ENCODE assay signal across 12 cellular contexts in genomic region chr20:50312002-50312681, GRCh38.
DNase-seq lines count a peak whose midpoint lies in the region; ATAC-seq and TF ChIP-seq lines count a peak whose summit lies in the region.
"Had no signal": no experiment of that assay in that cellular context is flagged by ENCODE, and none has a peak within 500 bp of the region (broad histone marks: within the 10 kb centered on the region; RNA-seq: fewer than 3 reads in every experiment).

No MANE protein-coding gene starts in this region.

- H3K27ac ChIP-seq in mammary epithelial cell (ENCODE audit: insufficient read depth, low read depth, low read length) (peak overlapping the region; percentile 50), lower lobe of right lung (peak overlapping the region; percentile 70), skeletal muscle tissue (ENCODE audit: low read depth, low read length) (peak overlapping the region; percentile 59)

- H3K9me3 ChIP-seq in mammary epithelial cell (replicated peaks; ENCODE audit: insufficient read depth, low read length) (no peaks in the 10 kb centered on the region), lower lobe of right lung (no peaks in the 10 kb centered on the region), skeletal muscle tissue (ENCODE audit: control insufficient read depth in 3 of 3, low read length in 3 of 3) (no peaks in the 10 kb centered on the region)

- peak overlapping the region; percentile 73 for H3K27ac Mint-ChIP-seq in HFFc6

- peaks cover 47% of the 10 kb centered on the region for H3K4me1 Mint-ChIP-seq in HFFc6 (ENCODE audit: low read depth)

- H3K27me3 ChIP-seq in mammary epithelial cell (ENCODE audit: insufficient read depth, low read length): no peaks in the 10 kb centered on the region
- no peaks in the 10 kb centered on the region for H3K27me3 ChIP-seq in lower lobe of right lung (ENCODE audit: low read depth)
- H3K27me3 ChIP-seq in skeletal muscle tissue (ENCODE audit: control insufficient read depth in 3 of 3, insufficient read depth in 3 of 3, low read length in 3 of 3): no peaks in the 10 kb centered on the region

- 25% methylated on average over 4 of the region's 5 CpGs for WGBS in mammary epithelial cell (ENCODE audit: low coverage, missing lambda C conversion rate)

- DNase-seq in HFFc6 (no peak), mammary epithelial cell (no peak), lower lobe of right lung (no peak), NCI-H226 (no peak), NCI-H1694 treated with DMSO at 0.1 percent for 48 hours (lab: John Stamatoyannopoulos, UW) (no peak)
- DNase-seq: activated CD4-positive, CD25-positive, alpha-beta regulatory T cell treated with anti-CD3 and anti-CD28 coated beads, Interleukin-2, amount 50 U/mL, for 72 hours; activated T-cell treated with anti-CD3 and anti-CD28 coated beads for 4 hours; NCI-H345; stimulated activated CD8-positive, alpha-beta memory T cell treated with anti-CD3 and anti-CD28 coated beads, Interleukin-4, amount 100 ng/mL, for 48 hours had no signal

- in situ Hi-C loops in mammary epithelial cell (cut with MboI; ENCODE audit: low sequenced_read_pairs in 2 of 2): no loop called here

- intact Hi-C loops in mammary epithelial cell (cut with micrococcal nuclease) (no loop called here), lower lobe of right lung (cut with DNase I) (no loop called here)

- TF ChIP-seq CTCF in HFFc6 (IDR thresholded peaks at IDR 0.05): no peak
- no peak for TF ChIP-seq CTCF in mammary epithelial cell (conservative IDR thresholded peaks at IDR 0.05 in 1 of 2, IDR thresholded peaks at IDR 0.05 in 1 of 2; ENCODE audit: extremely low read depth in 1 of 2, insufficient read depth in 1 of 2, low read depth in 1 of 2, low read length in 2 of 2)
- no peak for TF ChIP-seq CTCF in lower lobe of right lung (IDR thresholded peaks at IDR 0.05)

- H2AFZ ChIP-seq in mammary epithelial cell (ENCODE audit: low read depth, low read length): peak overlapping the region; percentile 80

- dilution Hi-C loops in mammary epithelial cell (cut with HindIII; ENCODE audit: low sequenced_read_pairs): no loop called here

- H3K9ac ChIP-seq in mammary epithelial cell (ENCODE audit: insufficient read depth, low read length) (peak overlapping the region; percentile 33), skeletal muscle tissue (ENCODE audit: low read depth in 1 of 3, low read length in 3 of 3) (peak overlapping the region in 2 of 3 donors; percentile 11 to 40)

- H3K9me3 Mint-ChIP-seq in HFFc6: no peaks in the 10 kb centered on the region

- peaks cover 3% of the 10 kb centered on the region; the same call in 1 of the 2 replicates for H3K27me3 Mint-ChIP-seq in HFFc6 (ENCODE audit: insufficient read depth)

- BruUV-seq in mammary epithelial cell (replicated peaks; lab: Mats Ljungman, UMichigan): no TSS peak

- peaks cover 44% of the 10 kb centered on the region for H3K4me1 ChIP-seq in mammary epithelial cell (ENCODE audit: insufficient read depth, low read length)
- H3K4me1 ChIP-seq in lower lobe of right lung: peaks cover 52% of the 10 kb centered on the region
- H3K4me1 ChIP-seq in skeletal muscle tissue (ENCODE audit: control insufficient read depth in 3 of 3, insufficient read depth in 3 of 3, low read length in 3 of 3): peaks cover 30 to 40% (median 37%) of the 10 kb centered on the region in 3 donors

- H4K20me1 ChIP-seq in mammary epithelial cell (ENCODE audit: insufficient read depth, low read length): no peaks in the 10 kb centered on the region

- peak overlapping the region; percentile 47; the same call in 1 of the 2 replicates for H3K4me3 Mint-ChIP-seq in HFFc6

- H3K4me3 ChIP-seq in mammary epithelial cell (replicated peaks in 1 of 3; ENCODE audit: insufficient read depth in 1 of 3, low read depth in 2 of 3, low read length in 3 of 3) (peak overlapping the region in 1 of 3 experiments; percentile 2), lower lobe of right lung (no peak overlapping the region), skeletal muscle tissue (ENCODE audit: low read length in 3 of 3) (no peak overlapping the region)

- H3K4me2 ChIP-seq in mammary epithelial cell (ENCODE audit: insufficient read depth, low read depth, low read length): peak overlapping the region; percentile 34

- CTCF ChIA-PET in mammary epithelial cell (lab: Charles Lee; ENCODE audit: low non-redundant PET): no interaction called here

- H3K79me2 ChIP-seq in mammary epithelial cell (ENCODE audit: insufficient read depth, low read length): no peaks in the 10 kb centered on the region

- ATAC-seq in lower lobe of right lung (no peak), HG02840 (IDR thresholded peaks at IDR 0.05; ENCODE audit: low FRiP score, unreplicated experiment) (no peak), HG02938 (IDR thresholded peaks at IDR 0.05; ENCODE audit: unreplicated experiment) (no peak)

- H3K36me3 ChIP-seq in mammary epithelial cell (ENCODE audit: insufficient read depth, low read length) (no peaks in the 10 kb centered on the region), lower lobe of right lung (no peaks in the 10 kb centered on the region), skeletal muscle tissue (ENCODE audit: control insufficient read depth in 3 of 3, insufficient read depth in 3 of 3, low read length in 3 of 3) (no peaks in the 10 kb centered on the region)

- H3K36me3 Mint-ChIP-seq in HFFc6 (ENCODE audit: low read depth): no peaks in the 10 kb centered on the region
